Comparison of ENCODE assay signal across 1 cellular context in the genomic region with DNA sequence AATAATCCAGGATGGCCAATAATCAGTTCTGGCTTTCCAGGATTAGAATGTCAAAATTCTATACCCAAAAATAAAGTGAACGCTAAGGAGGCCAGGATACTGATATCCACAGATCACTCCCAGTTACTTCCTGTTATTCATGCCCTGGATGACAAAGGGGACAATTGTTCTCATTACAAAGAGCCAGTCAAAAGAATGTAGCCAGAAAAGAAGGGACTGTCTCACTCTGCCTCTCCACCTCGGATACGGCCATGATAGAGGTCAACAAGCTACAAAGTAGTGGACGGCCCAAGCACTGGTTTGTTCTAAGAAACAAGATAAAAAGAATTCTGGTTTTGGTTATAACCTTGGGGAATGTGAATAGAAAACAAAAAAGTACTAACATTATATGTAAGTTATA.
TF ChIP-seq lines count a peak whose summit lies in the region.

No MANE protein-coding gene starts in this region.

TF ChIP-seq in HepG2, 621 proteins besides CTCF, POLR2A, EP300 and RAD21 (continued from another document and continues in another):
- TF ChIP-seq ZBTB33 (CRISPR knock-in tag; IDR thresholded peaks at IDR 0.05) (no peak), ELF3 (CRISPR knock-in tag; IDR thresholded peaks at IDR 0.05) (peak; percentile 64; the same call in 1 of the 2 replicates), FOXA3 (CRISPR knock-in tag; IDR thresholded peaks at IDR 0.05) (peak; percentile 20; the same call in 1 of the 2 replicates), RBM22 (optimal IDR thresholded peaks at IDR 0.05; ENCODE audit: low read length) (no peak), KDM1A (CRISPR knock-in tag; IDR thresholded peaks at IDR 0.05) (no peak), KAT7 (CRISPR knock-in tag; IDR thresholded peaks at IDR 0.05; ENCODE audit: borderline replicate concordance) (no peak), PCBP2 (optimal IDR thresholded peaks at IDR 0.05; ENCODE audit: low read depth, low read length, poor library complexity, severe bottlenecking) (no peak), MLLT10 (CRISPR knock-in tag; IDR thresholded peaks at IDR 0.05) (no peak), SOX6 (IDR thresholded peaks at IDR 0.05) (no peak), SOX6 (CRISPR knock-in tag; IDR thresholded peaks at IDR 0.05) (peak; percentile 83), PATZ1 (CRISPR knock-in tag; IDR thresholded peaks at IDR 0.05) (no peak), ZNF644 (CRISPR knock-in tag; IDR thresholded peaks at IDR 0.05; ENCODE audit: low read depth) (peak; percentile 37; the same call in 1 of the 2 replicates), SMYD3 (CRISPR knock-in tag; IDR thresholded peaks at IDR 0.05) (no peak), ZNF318 (CRISPR knock-in tag; IDR thresholded peaks at IDR 0.05) (no peak), ZNF549 (CRISPR knock-in tag; IDR thresholded peaks at IDR 0.05) (no peak), ZNF142 (CRISPR knock-in tag; IDR thresholded peaks at IDR 0.05) (no peak), NR2F6 (IDR thresholded peaks at IDR 0.05) (no peak), NR2F6 (CRISPR knock-in tag; IDR thresholded peaks at IDR 0.05) (peak; percentile 18; the same call in 1 of the 2 replicates), ETV5 (CRISPR knock-in tag; IDR thresholded peaks at IDR 0.05; ENCODE audit: borderline replicate concordance) (peak; percentile 53; the same call in 1 of the 2 replicates)
- TF ChIP-seq, protein P1, sequence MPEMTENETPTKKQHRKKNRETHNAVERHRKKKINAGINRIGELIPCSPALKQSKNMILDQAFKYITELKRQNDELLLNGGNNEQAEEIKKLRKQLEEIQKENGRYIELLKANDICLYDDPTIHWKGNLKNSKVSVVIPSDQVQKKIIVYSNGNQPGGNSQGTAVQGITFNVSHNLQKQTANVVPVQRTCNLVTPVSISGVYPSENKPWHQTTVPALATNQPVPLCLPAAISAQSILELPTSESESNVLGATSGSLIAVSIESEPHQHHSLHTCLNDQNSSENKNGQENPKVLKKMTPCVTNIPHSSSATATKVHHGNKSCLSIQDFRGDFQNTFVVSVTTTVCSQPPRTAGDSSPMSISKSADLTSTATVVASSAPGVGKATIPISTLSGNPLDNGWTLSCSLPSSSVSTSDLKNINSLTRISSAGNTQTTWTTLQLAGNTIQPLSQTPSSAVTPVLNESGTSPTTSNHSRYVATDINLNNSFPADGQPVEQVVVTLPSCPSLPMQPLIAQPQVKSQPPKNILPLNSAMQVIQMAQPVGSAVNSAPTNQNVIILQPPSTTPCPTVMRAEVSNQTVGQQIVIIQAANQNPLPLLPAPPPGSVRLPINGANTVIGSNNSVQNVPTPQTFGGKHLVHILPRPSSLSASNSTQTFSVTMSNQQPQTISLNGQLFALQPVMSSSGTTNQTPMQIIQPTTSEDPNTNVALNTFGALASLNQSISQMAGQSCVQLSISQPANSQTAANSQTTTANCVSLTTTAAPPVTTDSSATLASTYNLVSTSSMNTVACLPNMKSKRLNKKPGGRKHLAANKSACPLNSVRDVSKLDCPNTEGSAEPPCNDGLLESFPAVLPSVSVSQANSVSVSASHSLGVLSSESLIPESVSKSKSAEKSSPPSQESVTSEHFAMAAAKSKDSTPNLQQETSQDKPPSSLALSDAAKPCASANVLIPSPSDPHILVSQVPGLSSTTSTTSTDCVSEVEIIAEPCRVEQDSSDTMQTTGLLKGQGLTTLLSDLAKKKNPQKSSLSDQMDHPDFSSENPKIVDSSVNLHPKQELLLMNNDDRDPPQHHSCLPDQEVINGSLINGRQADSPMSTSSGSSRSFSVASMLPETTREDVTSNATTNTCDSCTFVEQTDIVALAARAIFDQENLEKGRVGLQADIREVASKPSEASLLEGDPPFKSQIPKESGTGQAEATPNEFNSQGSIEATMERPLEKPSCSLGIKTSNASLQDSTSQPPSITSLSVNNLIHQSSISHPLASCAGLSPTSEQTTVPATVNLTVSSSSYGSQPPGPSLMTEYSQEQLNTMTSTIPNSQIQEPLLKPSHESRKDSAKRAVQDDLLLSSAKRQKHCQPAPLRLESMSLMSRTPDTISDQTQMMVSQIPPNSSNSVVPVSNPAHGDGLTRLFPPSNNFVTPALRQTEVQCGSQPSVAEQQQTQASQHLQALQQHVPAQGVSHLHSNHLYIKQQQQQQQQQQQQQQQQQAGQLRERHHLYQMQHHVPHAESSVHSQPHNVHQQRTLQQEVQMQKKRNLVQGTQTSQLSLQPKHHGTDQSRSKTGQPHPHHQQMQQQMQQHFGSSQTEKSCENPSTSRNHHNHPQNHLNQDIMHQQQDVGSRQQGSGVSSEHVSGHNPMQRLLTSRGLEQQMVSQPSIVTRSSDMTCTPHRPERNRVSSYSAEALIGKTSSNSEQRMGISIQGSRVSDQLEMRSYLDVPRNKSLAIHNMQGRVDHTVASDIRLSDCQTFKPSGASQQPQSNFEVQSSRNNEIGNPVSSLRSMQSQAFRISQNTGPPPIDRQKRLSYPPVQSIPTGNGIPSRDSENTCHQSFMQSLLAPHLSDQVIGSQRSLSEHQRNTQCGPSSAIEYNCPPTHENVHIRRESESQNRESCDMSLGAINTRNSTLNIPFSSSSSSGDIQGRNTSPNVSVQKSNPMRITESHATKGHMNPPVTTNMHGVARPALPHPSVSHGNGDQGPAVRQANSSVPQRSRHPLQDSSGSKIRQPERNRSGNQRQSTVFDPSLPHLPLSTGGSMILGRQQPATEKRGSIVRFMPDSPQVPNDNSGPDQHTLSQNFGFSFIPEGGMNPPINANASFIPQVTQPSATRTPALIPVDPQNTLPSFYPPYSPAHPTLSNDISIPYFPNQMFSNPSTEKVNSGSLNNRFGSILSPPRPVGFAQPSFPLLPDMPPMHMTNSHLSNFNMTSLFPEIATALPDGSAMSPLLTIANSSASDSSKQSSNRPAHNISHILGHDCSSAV (CRISPR knock-in tag; IDR thresholded peaks at IDR 0.05; ENCODE audit: borderline replicate concordance), result no peak
- TF ChIP-seq, protein P2, sequence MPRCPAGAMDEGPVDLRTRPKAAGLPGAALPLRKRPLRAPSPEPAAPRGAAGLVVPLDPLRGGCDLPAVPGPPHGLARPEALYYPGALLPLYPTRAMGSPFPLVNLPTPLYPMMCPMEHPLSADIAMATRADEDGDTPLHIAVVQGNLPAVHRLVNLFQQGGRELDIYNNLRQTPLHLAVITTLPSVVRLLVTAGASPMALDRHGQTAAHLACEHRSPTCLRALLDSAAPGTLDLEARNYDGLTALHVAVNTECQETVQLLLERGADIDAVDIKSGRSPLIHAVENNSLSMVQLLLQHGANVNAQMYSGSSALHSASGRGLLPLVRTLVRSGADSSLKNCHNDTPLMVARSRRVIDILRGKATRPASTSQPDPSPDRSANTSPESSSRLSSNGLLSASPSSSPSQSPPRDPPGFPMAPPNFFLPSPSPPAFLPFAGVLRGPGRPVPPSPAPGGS (CRISPR knock-in tag; IDR thresholded peaks at IDR 0.05), result no peak
